8 cellular contexts compared by ENCODE assay signal in the genomic region with DNA sequence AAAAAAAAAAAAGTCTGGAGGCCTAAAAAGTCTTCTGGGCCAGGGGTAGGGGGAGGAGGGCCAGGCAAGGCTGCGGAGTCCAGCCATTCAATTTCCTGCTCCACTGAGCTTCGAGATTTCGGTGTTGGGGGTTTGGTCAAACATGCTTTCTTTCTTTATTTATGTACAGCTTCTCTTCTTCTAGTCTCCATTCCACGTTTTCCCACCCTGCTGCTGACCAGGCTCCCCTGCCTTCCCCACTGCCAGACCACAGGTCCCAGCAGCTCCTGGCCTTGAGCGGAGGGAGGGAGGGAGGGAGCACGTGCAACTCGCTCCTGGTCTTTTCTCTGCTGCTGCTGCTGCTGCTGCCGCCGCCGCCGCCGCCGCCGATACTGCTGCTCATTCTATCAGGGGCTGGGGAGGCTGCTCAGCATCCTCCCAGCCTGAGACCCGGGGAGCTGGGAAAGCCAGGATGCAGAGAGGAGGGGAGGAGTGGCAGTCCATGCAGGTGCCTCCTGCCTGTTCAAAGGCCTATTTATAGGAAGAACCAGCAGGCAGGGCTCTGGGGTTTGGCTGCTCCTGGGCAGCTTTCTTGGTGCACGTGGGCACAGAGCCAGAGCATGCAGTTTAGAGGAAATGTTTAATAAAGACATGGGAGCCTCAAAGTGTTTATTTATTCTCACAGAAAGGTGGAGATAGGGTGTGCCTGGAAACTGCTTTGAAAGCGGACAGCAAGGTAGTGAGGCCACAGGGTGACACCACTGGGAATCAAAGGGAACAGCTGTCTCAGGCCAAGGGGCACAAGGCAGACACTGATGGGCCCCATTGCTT. TPM values are rescaled to one million over a fixed set of nuclear protein-coding genes. Genes with fewer than 3 reads are reported as not detected.
DNase-seq lines count a peak whose midpoint lies in the region; ATAC-seq and TF ChIP-seq lines count a peak whose summit lies in the region.

No MANE protein-coding gene starts in this region.

- peak overlapping the region; percentile 83 for H3K4me3 Mint-ChIP-seq in natural killer cell
- no peak overlapping the region for H3K4me3 Mint-ChIP-seq in natural killer cell treated with Interleukin-12 subunit alpha and Interleukin-12 subunit beta and Interleukin-15 and Interleukin-18, amount 100 ng/mL, for 72 hours
- peak overlapping the region; percentile 75 for H3K4me3 Mint-ChIP-seq in MCF 10A (ENCODE audit: unreplicated experiment)

- no peak overlapping the region for H3K27ac Mint-ChIP-seq in natural killer cell
- no peak overlapping the region for H3K27ac Mint-ChIP-seq in natural killer cell treated with Interleukin-12 subunit alpha and Interleukin-12 subunit beta and Interleukin-15 and Interleukin-18, amount 100 ng/mL, for 72 hours
- peak overlapping the region; percentile 98 for H3K27ac Mint-ChIP-seq in MCF 10A (ENCODE audit: low read depth, unreplicated experiment)

- DNase-seq in natural killer cell (no peak), MCF 10A (ENCODE audit: unreplicated experiment) (no peak), lower lobe of right lung (peak; percentile 59), HCEC 1CT (no peak), GF-D8 (lab: John Stamatoyannopoulos, UW) (no peak), cerebellar nuclear complex (lab: John Stamatoyannopoulos, UW) (no peak)
- no peak for DNase-seq in natural killer cell treated with Interleukin-12 subunit alpha and Interleukin-12 subunit beta and Interleukin-15 and Interleukin-18, amount 100 ng/mL, for 72 hours (ENCODE audit: low spot score)
- DNase-seq in activated naive CD4-positive, alpha-beta T cell treated with Interleukin-2 at 50 U/mL for 16 hours, result no peak

- peak overlapping the region; percentile 20 for H3K27ac ChIP-seq in lower lobe of right lung

- no TSS peak for BruUV-seq in MCF 10A (replicated peaks; lab: Mats Ljungman, UMichigan)

- H3K4me1 Mint-ChIP-seq in natural killer cell (peaks cover 7 to 14% of the 10 kb centered on the region in 2 donors), MCF 10A (ENCODE audit: insufficient read depth, unreplicated experiment) (peaks cover 32% of the 10 kb centered on the region)
- peaks cover 6 to 14% of the 10 kb centered on the region in 2 donors for H3K4me1 Mint-ChIP-seq in natural killer cell treated with Interleukin-12 subunit alpha and Interleukin-12 subunit beta and Interleukin-15 and Interleukin-18, amount 100 ng/mL, for 72 hours (ENCODE audit: low read depth in 2 of 2)

- H3K9me3 Mint-ChIP-seq in natural killer cell, result no peaks in the 10 kb centered on the region
- no peaks in the 10 kb centered on the region for H3K9me3 Mint-ChIP-seq in natural killer cell treated with Interleukin-12 subunit alpha and Interleukin-12 subunit beta and Interleukin-15 and Interleukin-18, amount 100 ng/mL, for 72 hours
- H3K9me3 Mint-ChIP-seq in MCF 10A (ENCODE audit: unreplicated experiment), result no peaks in the 10 kb centered on the region

- no peak for TF ChIP-seq CTCF in natural killer cell (IDR thresholded peaks at IDR 0.05)
- TF ChIP-seq CTCF in MCF 10A (IDR thresholded peaks at IDR 0.05; ENCODE audit: unreplicated experiment), result no peak
- TF ChIP-seq CTCF in lower lobe of right lung (IDR thresholded peaks at IDR 0.05), result no peak

- CTCF ChIA-PET in MCF 10A (lab: Yijun Ruan, JAX), result interaction anchor here (0.6 to 0.9 kb wide), 5 partner anchors 9 to 239 kb away, joined by 3 read pairs; no protein-coding TSS in a partner anchor

- no peaks in the 10 kb centered on the region for H3K36me3 ChIP-seq in lower lobe of right lung

- H3K36me3 Mint-ChIP-seq in natural killer cell, result no peaks in the 10 kb centered on the region
- H3K36me3 Mint-ChIP-seq in natural killer cell treated with Interleukin-12 subunit alpha and Interleukin-12 subunit beta and Interleukin-15 and Interleukin-18, amount 100 ng/mL, for 72 hours, result no peaks in the 10 kb centered on the region
- H3K36me3 Mint-ChIP-seq in MCF 10A (ENCODE audit: insufficient read depth, unreplicated experiment), result no peaks in the 10 kb centered on the region

- POLR2A ChIA-PET in MCF 10A (lab: Yijun Ruan, JAX), result interaction anchor here (0.9 to 5.8 kb wide), 5 partner anchors 10 to 106 kb away, joined by 4 to 111 read pairs (median 5); no protein-coding TSS in a partner anchor

- H3K4me3 ChIP-seq in lower lobe of right lung, result peak overlapping the region; percentile 32

- H3K4me1 ChIP-seq in lower lobe of right lung, result peaks cover 49% of the 10 kb centered on the region

- no peaks in the 10 kb centered on the region for H3K9me3 ChIP-seq in lower lobe of right lung

- ATAC-seq in natural killer cell (peak in 1 of 3 donors; percentile 48), lower lobe of right lung (peak in 1 of 2 donors; percentile 15)
- no peak for ATAC-seq in natural killer cell treated with Interleukin-12 subunit alpha and Interleukin-12 subunit beta and Interleukin-15 and Interleukin-18, amount 100 ng/mL, for 72 hours

- H3K27me3 Mint-ChIP-seq in natural killer cell (ENCODE audit: low read depth in 2 of 2) (peaks cover 52 to 61% of the 10 kb centered on the region in 2 donors), MCF 10A (ENCODE audit: insufficient read depth, unreplicated experiment) (no peaks in the 10 kb centered on the region)
- H3K27me3 Mint-ChIP-seq in natural killer cell treated with Interleukin-12 subunit alpha and Interleukin-12 subunit beta and Interleukin-15 and Interleukin-18, amount 100 ng/mL, for 72 hours, result peaks cover 36 to 53% of the 10 kb centered on the region in 2 donors

- intact Hi-C loops in natural killer cell (cut with micrococcal nuclease) (no loop called here), MCF 10A (cut with micrococcal nuclease) (no loop called here), lower lobe of right lung (cut with DNase I) (no loop called here)

- H3K27me3 ChIP-seq in lower lobe of right lung (ENCODE audit: low read depth), result peaks cover 8% of the 10 kb centered on the region

RNA-seq across cellular contexts. Expression of a gene that starts 23.4 kb away (rescaled TPM):
- 1 to 10 TPM; 5.8 to 7.8 (median 7.5) TPM for total RNA-seq in natural killer cell
- total RNA-seq in natural killer cell treated with Interleukin-12 subunit alpha and Interleukin-12 subunit beta and Interleukin-15 and Interleukin-18, amount 100 ng/mL, for 72 hours, result under 1 TPM; 0.50 to 0.78 TPM
- total RNA-seq in MCF 10A (2022), result 21.1 and 27.4 TPM in 2 replicates
- total RNA-seq in lower lobe of right lung, result 29.3 TPM
